In genomic region chr15:70635895-70636294, GRCh38 we compare ENCODE assay signal across 35 cellular contexts.
"Had no signal": no experiment of that assay in that cellular context is flagged by ENCODE, and none has a peak within 500 bp of the region (broad histone marks: within the 10 kb centered on the region; RNA-seq: fewer than 3 reads in every experiment).

No MANE protein-coding gene starts in this region.

- H3K27me3 Mint-ChIP-seq: activated naive CD4-positive, alpha-beta T cell treated with anti-CD3 and anti-CD28 coated beads, Interleukin-2, amount 50 U/mL, for 24 hours; activated naive CD8-positive, alpha-beta T cell; activated naive CD8-positive, alpha-beta T cell treated with anti-CD3 and anti-CD28 coated beads for 36 hours had no signal

- H3K27ac Mint-ChIP-seq: activated naive CD4-positive, alpha-beta T cell treated with anti-CD3 and anti-CD28 coated beads for 36 hours; activated naive CD4-positive, alpha-beta T cell treated with anti-CD3 and anti-CD28 coated beads, Interleukin-2, amount 10 ng/mL, durations not matched to agents 7 days and 5 days; activated naive CD4-positive, alpha-beta T cell treated with anti-CD3 and anti-CD28 coated beads, Interleukin-2, amount 50 U/mL, for 24 hours; activated naive CD4-positive, alpha-beta T cell treated with anti-CD3 and anti-CD28 coated beads, Interleukin-2, amount 50 U/mL, for 72 hours; activated naive CD8-positive, alpha-beta T cell; activated naive CD8-positive, alpha-beta T cell treated with anti-CD3 and anti-CD28 coated beads for 36 hours; activated naive CD8-positive, alpha-beta T cell treated with anti-CD3 and anti-CD28 coated beads, Interleukin-2, amount 10 ng/mL, durations not matched to agents 7 days and 5 days; activated naive CD8-positive, alpha-beta T cell treated with anti-CD3 and anti-CD28 coated beads, Interleukin-2, amount 50 U/mL, for 24 hours; activated T-cell treated with anti-CD3 and anti-CD28 coated beads, Interleukin-2, amount 50 U/mL, for 24 hours; activated T-cell treated with anti-CD3 and anti-CD28 coated beads, Interleukin-2, amount 50 U/mL, for 72 hours; activated T-helper 1 cell treated with anti-CD3 and anti-CD28 coated beads, Interleukin-12 subunit alpha, Interleukin-12 subunit beta, Interleukin-2, Interleukin-4 antibody, amounts not matched to agents 30 ng/mL and 10 ng/mL and 1 ng/mL, durations not matched to agents 14 hours and 24 hours and 36 hours; activated T-helper 17 cell treated with anti-CD3 and anti-CD28 coated beads, Interleukin-2, amount 50 U/mL, for 72 hours; activated T-helper 2 cell treated with anti-CD3 and anti-CD28 coated beads, Interferon-gamma antibody, Interleukin-2, Interleukin-4, amounts not matched to agents 10 μg/mL and 5 μg/mL and 100 μg/mL, durations not matched to agents 14 hours and 24 hours and 36 hours had no signal

- H3K4me1 ChIP-seq: adrenal gland, ascending aorta, body of pancreas, breast epithelium had no signal

- ATAC-seq: activated naive CD4-positive, alpha-beta T cell treated with anti-CD3 and anti-CD28 coated beads, Interleukin-2, amount 50 U/mL, for 72 hours; activated naive CD8-positive, alpha-beta T cell treated with anti-CD3 and anti-CD28 coated beads, Interleukin-2, amount 50 U/mL, for 24 hours; activated T-cell treated with anti-CD3 and anti-CD28 coated beads, Interleukin-2, amount 50 U/mL, for 4 hours; activated T-cell treated with anti-CD3 and anti-CD28 coated beads, Interleukin-2, amount 50 U/mL, for 72 hours; activated T-helper 17 cell treated with anti-CD3 and anti-CD28 coated beads, Interleukin-2, amount 50 U/mL, for 72 hours; body of pancreas had no signal

- H3K36me3 ChIP-seq: adrenal gland, breast epithelium, cardiac muscle cell had no signal

- H3K27me3 ChIP-seq: adrenal gland, ascending aorta, body of pancreas, brain microvascular endothelial cell, breast epithelium, cardiac muscle cell had no signal

- H3K9me3 ChIP-seq: adrenal gland, ascending aorta, body of pancreas, breast epithelium had no signal

- H3K9me3 Mint-ChIP-seq: activated naive CD4-positive, alpha-beta T cell treated with anti-CD3 and anti-CD28 coated beads for 36 hours; activated naive CD4-positive, alpha-beta T cell treated with anti-CD3 and anti-CD28 coated beads, Interleukin-2, amount 10 ng/mL, durations not matched to agents 7 days and 5 days; activated naive CD4-positive, alpha-beta T cell treated with anti-CD3 and anti-CD28 coated beads, Interleukin-2, amount 50 U/mL, for 24 hours; activated naive CD4-positive, alpha-beta T cell treated with anti-CD3 and anti-CD28 coated beads, Interleukin-2, amount 50 U/mL, for 72 hours; activated naive CD8-positive, alpha-beta T cell treated with anti-CD3 and anti-CD28 coated beads for 36 hours; activated naive CD8-positive, alpha-beta T cell treated with anti-CD3 and anti-CD28 coated beads, Interleukin-2, amount 10 ng/mL, durations not matched to agents 7 days and 5 days; activated naive CD8-positive, alpha-beta T cell treated with anti-CD3 and anti-CD28 coated beads, Interleukin-2, amount 50 U/mL, for 24 hours; activated T-cell treated with anti-CD3 and anti-CD28 coated beads, Interleukin-2, amount 50 U/mL, for 24 hours; activated T-cell treated with anti-CD3 and anti-CD28 coated beads, Interleukin-2, amount 50 U/mL, for 4 hours; activated T-cell treated with anti-CD3 and anti-CD28 coated beads, Interleukin-2, amount 50 U/mL, for 72 hours; activated T-helper 1 cell treated with anti-CD3 and anti-CD28 coated beads, Interleukin-12 subunit alpha, Interleukin-12 subunit beta, Interleukin-2, Interleukin-4 antibody, amounts not matched to agents 30 ng/mL and 10 ng/mL and 1 ng/mL, durations not matched to agents 14 hours and 24 hours and 36 hours; activated T-helper 17 cell treated with anti-CD3 and anti-CD28 coated beads, Interleukin-2, amount 50 U/mL, for 72 hours; activated T-helper 2 cell treated with anti-CD3 and anti-CD28 coated beads, Interferon-gamma antibody, Interleukin-2, Interleukin-4, amounts not matched to agents 10 μg/mL and 5 μg/mL and 100 μg/mL, durations not matched to agents 14 hours and 24 hours and 36 hours; brain; central memory CD8-positive, alpha-beta T cell had no signal

- H3K27ac ChIP-seq: adrenal gland, ascending aorta, body of pancreas, brain microvascular endothelial cell, breast epithelium, cardiac muscle cell had no signal

- H3K4me3 ChIP-seq: adrenal gland, ascending aorta, body of pancreas, breast epithelium, cardiac muscle cell had no signal

- H3K36me3 Mint-ChIP-seq: activated naive CD4-positive, alpha-beta T cell treated with anti-CD3 and anti-CD28 coated beads, Interleukin-2, amount 10 ng/mL, durations not matched to agents 7 days and 5 days; activated naive CD4-positive, alpha-beta T cell treated with anti-CD3 and anti-CD28 coated beads, Interleukin-2, amount 50 U/mL, for 24 hours; activated naive CD4-positive, alpha-beta T cell treated with anti-CD3 and anti-CD28 coated beads, Interleukin-2, amount 50 U/mL, for 72 hours; activated naive CD8-positive, alpha-beta T cell; activated naive CD8-positive, alpha-beta T cell treated with anti-CD3 and anti-CD28 coated beads for 36 hours; activated naive CD8-positive, alpha-beta T cell treated with anti-CD3 and anti-CD28 coated beads, Interleukin-2, amount 10 ng/mL, durations not matched to agents 7 days and 5 days; brain had no signal

- DNase-seq: activated effector memory CD4-positive, alpha-beta T cell treated with anti-CD3 and anti-CD28 coated beads, Interleukin-2, amount 50 U/mL, for 16 hours; activated effector memory CD4-positive, alpha-beta T cell treated with Interleukin-2 at 50 U/mL for 16 hours; activated gamma-delta T cell; activated gamma-delta T cell treated with Interleukin-2 at 50 U/mL for 16 hours; activated naive CD4-positive, alpha-beta T cell; activated naive CD4-positive, alpha-beta T cell treated with anti-CD3 and anti-CD28 coated beads for 36 hours; activated naive CD4-positive, alpha-beta T cell treated with anti-CD3 and anti-CD28 coated beads, Interleukin-2, amount 10 ng/mL, durations not matched to agents 7 days and 5 days; activated naive CD4-positive, alpha-beta T cell treated with anti-CD3 and anti-CD28 coated beads, Interleukin-2, amount 50 U/mL, for 16 hours; activated naive CD4-positive, alpha-beta T cell treated with Interleukin-2 at 50 U/mL for 16 hours; activated naive CD8-positive, alpha-beta T cell treated with anti-CD3 and anti-CD28 coated beads for 36 hours; activated naive CD8-positive, alpha-beta T cell treated with anti-CD3 and anti-CD28 coated beads, Interleukin-2, amount 10 ng/mL, durations not matched to agents 7 days and 5 days; activated naive CD8-positive, alpha-beta T cell treated with anti-CD3 and anti-CD28 coated beads, Interleukin-2, amount 50 U/mL, for 24 hours; activated T-cell treated with anti-CD3 and anti-CD28 coated beads, Interleukin-2, amount 50 U/mL, for 1 hour; activated T-cell treated with anti-CD3 and anti-CD28 coated beads, Interleukin-2, amount 50 U/mL, for 24 hours; activated T-cell treated with anti-CD3 and anti-CD28 coated beads, Interleukin-2, amount 50 U/mL, for 4 hours; activated T-cell treated with anti-CD3 and anti-CD28 coated beads, Interleukin-2, amount 50 U/mL, for 48 hours; activated T-cell treated with anti-CD3 and anti-CD28 coated beads, Interleukin-2, amount 50 U/mL, for 72 hours; adrenal gland; amniotic stem cell; aorta; body of pancreas; brain microvascular endothelial cell; central memory CD4-positive, alpha-beta T cell; cerebellar nuclear complex had no signal

- H3K4me3 Mint-ChIP-seq: activated naive CD4-positive, alpha-beta T cell treated with anti-CD3 and anti-CD28 coated beads for 36 hours; activated naive CD4-positive, alpha-beta T cell treated with anti-CD3 and anti-CD28 coated beads, Interleukin-2, amount 10 ng/mL, durations not matched to agents 7 days and 5 days; activated naive CD4-positive, alpha-beta T cell treated with anti-CD3 and anti-CD28 coated beads, Interleukin-2, amount 50 U/mL, for 24 hours; activated naive CD8-positive, alpha-beta T cell; activated naive CD8-positive, alpha-beta T cell treated with anti-CD3 and anti-CD28 coated beads for 36 hours; activated naive CD8-positive, alpha-beta T cell treated with anti-CD3 and anti-CD28 coated beads, Interleukin-2, amount 10 ng/mL, durations not matched to agents 7 days and 5 days; activated naive CD8-positive, alpha-beta T cell treated with anti-CD3 and anti-CD28 coated beads, Interleukin-2, amount 50 U/mL, for 24 hours; activated T-cell treated with anti-CD3 and anti-CD28 coated beads, Interleukin-2, amount 50 U/mL, for 24 hours; activated T-cell treated with anti-CD3 and anti-CD28 coated beads, Interleukin-2, amount 50 U/mL, for 4 hours; activated T-cell treated with anti-CD3 and anti-CD28 coated beads, Interleukin-2, amount 50 U/mL, for 72 hours; activated T-helper 1 cell treated with anti-CD3 and anti-CD28 coated beads, Interleukin-12 subunit alpha, Interleukin-12 subunit beta, Interleukin-2, Interleukin-4 antibody, amounts not matched to agents 30 ng/mL and 10 ng/mL and 1 ng/mL, durations not matched to agents 14 hours and 24 hours and 36 hours; activated T-helper 17 cell treated with anti-CD3 and anti-CD28 coated beads, Interleukin-2, amount 50 U/mL, for 72 hours; brain; central memory CD8-positive, alpha-beta T cell had no signal

- H3K4me1 Mint-ChIP-seq: activated T-helper 17 cell treated with anti-CD3 and anti-CD28 coated beads, Interleukin-2, amount 50 U/mL, for 72 hours had no signal
